Comparison of ENCODE assay signal across 11 cellular contexts in the genomic region with DNA sequence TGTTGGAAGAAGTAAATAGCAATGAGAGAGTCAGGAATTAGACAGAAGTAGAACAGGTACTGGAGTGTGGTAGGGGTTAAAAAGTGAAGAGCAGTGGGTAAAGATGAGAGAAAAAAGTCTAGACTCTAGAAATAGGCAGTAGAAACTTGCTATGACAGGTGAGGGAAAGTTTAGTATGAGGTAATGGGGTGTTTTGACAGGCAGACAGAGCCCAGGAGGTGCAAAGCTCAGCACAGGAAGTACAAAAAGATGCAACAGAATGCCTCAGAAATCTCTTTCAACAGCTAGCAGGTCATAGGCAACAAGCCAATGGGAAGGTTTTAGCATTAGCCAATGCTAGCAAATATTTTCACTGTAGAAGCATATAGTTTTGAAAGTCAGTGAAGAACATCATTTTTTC.
DNase-seq lines count a peak whose midpoint lies in the region; ATAC-seq, FAIRE-seq and TF ChIP-seq lines count a peak whose summit lies in the region.
"Had no signal": no experiment of that assay in that cellular context is flagged by ENCODE, and none has a peak within 500 bp of the region (broad histone marks: within the 10 kb centered on the region; RNA-seq: fewer than 3 reads in every experiment).

No MANE protein-coding gene starts in this region.

- no TSS peak for BruUV-seq in PC-9 (replicated peaks; lab: Mats Ljungman, UMichigan)

- intact Hi-C loops in CD14-positive monocyte (cut with micrococcal nuclease): no loop called here
- intact Hi-C loops in PC-9 (cut with micrococcal nuclease; ENCODE audit: unreplicated experiment): no loop called here

- no peaks in the 10 kb centered on the region for H3K79me2 ChIP-seq in PC-9 (ENCODE audit: low read depth)
- H3K79me2 ChIP-seq: hepatocyte had no signal

- no peaks in the 10 kb centered on the region for H3K27me3 ChIP-seq in PC-9 (ENCODE audit: insufficient read depth, low read depth)
- H3K27me3 ChIP-seq: hepatocyte had no signal

- H2AFZ ChIP-seq in PC-9: no peak overlapping the region
- H2AFZ ChIP-seq: hepatocyte had no signal

- ATAC-seq in HG03432 (IDR thresholded peaks at IDR 0.05; ENCODE audit: unreplicated experiment): peak; percentile 65

- H3K9me2 ChIP-seq in PC-9 (ENCODE audit: insufficient read depth): no peaks in the 10 kb centered on the region; the same call in 1 of the 2 replicates

- H3K27ac Mint-ChIP-seq in CD14-positive monocyte: no peak overlapping the region
- H3K27ac Mint-ChIP-seq: activated T-cell treated with anti-CD3 and anti-CD28 coated beads, Interleukin-2, amount 50 U/mL, for 24 hours had no signal

- no peaks in the 10 kb centered on the region for H3F3A ChIP-seq in PC-9 (ENCODE audit: insufficient read depth, low read depth)

- FAIRE-seq in GM12892 (lab: Jason Lieb, UNC): peak; percentile 44

- H3K4me2 ChIP-seq in PC-9: no peak overlapping the region
- H3K4me2 ChIP-seq: hepatocyte had no signal

- H3K27ac ChIP-seq in PC-9: no peak overlapping the region
- H3K27ac ChIP-seq: hepatocyte had no signal

- no peaks in the 10 kb centered on the region for H3K36me3 Mint-ChIP-seq in CD14-positive monocyte

- no peak for TF ChIP-seq POLR2A in GM12892 (IDR thresholded peaks at IDR 0.05; ENCODE audit: low read depth, low read length)

- no peaks in the 10 kb centered on the region for H4K20me1 ChIP-seq in PC-9 (ENCODE audit: insufficient read depth)

- DNase-seq in GM12892 (ENCODE audit: insufficient read length): no peak
- DNase-seq in GM19240 (ENCODE audit: insufficient read length, low spot score): peak; percentile 7
- DNase-seq in amniotic epithelial cell (ENCODE audit: low read depth): peak; percentile 14
- DNase-seq in CD14-positive monocyte (ENCODE audit: low spot score): no peak
- DNase-seq in PC-9: no peak
- DNase-seq in stimulated activated CD4-positive, alpha-beta T cell treated with anti-CD3 and anti-CD28 coated beads, Interleukin-4, amount 100 ng/mL, for 24 hours: no peak
- DNase-seq in islet precursor cell: no peak
- DNase-seq: activated T-cell treated with anti-CD3 and anti-CD28 coated beads, Interleukin-2, amount 50 U/mL, for 24 hours had no signal

- POLR2A ChIA-PET in PC-9 (lab: Charles Lee; ENCODE audit: unreplicated experiment): no interaction called here

- no peak overlapping the region for H3K4me3 Mint-ChIP-seq in CD14-positive monocyte
- H3K4me3 Mint-ChIP-seq: activated T-cell treated with anti-CD3 and anti-CD28 coated beads, Interleukin-2, amount 50 U/mL, for 24 hours; neural crest cell had no signal

- H3K4me3 ChIP-seq in PC-9: no peak overlapping the region
- H3K4me3 ChIP-seq: hepatocyte had no signal

- no peaks in the 10 kb centered on the region for H3K4me1 ChIP-seq in PC-9 (replicated peaks; ENCODE audit: insufficient read depth)

- H3K9me3 Mint-ChIP-seq in CD14-positive monocyte: peaks cover 0 to 6% (median 0%) of the 10 kb centered on the region in 7 donors
- H3K9me3 Mint-ChIP-seq: activated T-cell treated with anti-CD3 and anti-CD28 coated beads, Interleukin-2, amount 50 U/mL, for 24 hours; neural crest cell had no signal

- no peaks in the 10 kb centered on the region for H3K4me1 Mint-ChIP-seq in CD14-positive monocyte
- H3K4me1 Mint-ChIP-seq: neural crest cell had no signal

- CTCF ChIA-PET in PC-9 (lab: Charles Lee): no interaction called here

- no peak for TF ChIP-seq CTCF in CD14-positive monocyte (IDR thresholded peaks at IDR 0.05)
- no peak for TF ChIP-seq CTCF in PC-9 (conservative IDR thresholded peaks at IDR 0.05)

- no peaks in the 10 kb centered on the region for H3K27me3 Mint-ChIP-seq in CD14-positive monocyte (ENCODE audit: low read depth in 3 of 3)
- H3K27me3 Mint-ChIP-seq: activated T-cell treated with anti-CD3 and anti-CD28 coated beads, Interleukin-2, amount 50 U/mL, for 24 hours had no signal

- no peaks in the 10 kb centered on the region for H3K9me3 ChIP-seq in PC-9 (ENCODE audit: insufficient read depth, low read depth)

- H3K36me3 ChIP-seq in PC-9 (ENCODE audit: low read depth): no peaks in the 10 kb centered on the region

Comparison
In these comparisons a context has a peak if more than half of its experiments do, and no peak if none do; other contexts are left out.
1. DNase-seq: peak in GM19240 (single experiment) and amniotic epithelial cell (single experiment); none in GM12892 (single experiment), CD14-positive monocyte (single experiment), PC-9 (0 of 2), stimulated activated CD4-positive, alpha-beta T cell treated with anti-CD3 and anti-CD28 coated beads, Interleukin-4, amount 100 ng/mL, for 24 hours (single experiment) and islet precursor cell (single experiment).